In the genomic region with DNA sequence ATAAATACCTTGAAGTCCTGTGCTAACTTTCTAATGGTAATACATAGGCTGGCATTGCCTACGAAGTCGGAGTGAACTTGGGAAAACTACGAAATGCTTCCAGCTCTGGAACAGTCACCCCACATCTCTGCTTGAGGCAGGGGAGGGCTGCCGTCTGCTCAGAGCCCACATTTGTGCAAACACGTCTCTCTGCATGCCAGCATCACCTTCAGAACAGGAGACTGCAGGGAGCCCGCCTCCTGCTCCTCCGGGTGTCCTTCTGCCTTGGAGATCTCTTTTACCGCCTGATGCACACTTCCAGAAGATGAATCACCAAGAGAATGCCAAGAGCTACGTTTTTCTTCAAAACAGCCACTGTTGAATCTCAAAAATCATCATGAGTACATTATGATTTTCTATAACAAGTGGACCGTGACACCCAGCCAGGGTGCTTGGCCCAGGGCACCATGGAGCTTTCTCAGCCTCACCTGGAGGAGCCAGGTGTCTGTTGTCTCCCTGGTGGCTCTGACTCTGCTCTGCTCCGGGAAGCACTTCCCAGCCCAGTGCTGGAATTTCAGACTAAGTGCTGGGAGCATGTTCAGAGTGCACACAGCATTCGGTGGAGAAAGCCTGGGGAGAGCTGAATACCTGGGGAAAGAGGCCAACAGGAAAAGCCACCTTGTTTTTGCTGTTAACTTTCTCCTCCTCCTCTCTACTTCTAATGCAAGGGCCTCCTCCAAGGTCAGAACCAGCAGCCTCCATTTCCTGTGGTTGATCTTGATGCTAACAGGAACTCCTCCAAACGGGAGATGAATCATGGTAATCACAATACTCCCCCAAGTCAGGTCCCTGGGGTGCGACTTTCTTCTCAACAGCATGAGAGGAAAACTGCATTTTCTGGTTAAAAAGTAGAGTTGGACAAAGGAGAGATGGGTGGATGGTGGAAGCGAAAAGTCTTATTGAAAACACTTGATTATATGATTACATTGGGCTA, we compare ENCODE assay signal across 16 cellular contexts.
DNase-seq lines count a peak whose midpoint lies in the region; ATAC-seq, FAIRE-seq and TF ChIP-seq lines count a peak whose summit lies in the region.
"Had no signal": no experiment of that assay in that cellular context is flagged by ENCODE, and none has a peak within 500 bp of the region (broad histone marks: within the 10 kb centered on the region; RNA-seq: fewer than 3 reads in every experiment).

No MANE protein-coding gene starts in this region.

- H3K9me3 Mint-ChIP-seq in effector memory CD8-positive, alpha-beta T cell = peaks cover 13 to 29% of the 10 kb centered on the region in 2 donors

- H3K4me3 Mint-ChIP-seq in effector memory CD8-positive, alpha-beta T cell = no peak overlapping the region
- H3K4me3 Mint-ChIP-seq: CD4-positive, CD25-positive, alpha-beta regulatory T cell had no signal

- H3K27ac Mint-ChIP-seq in effector memory CD8-positive, alpha-beta T cell = no peak overlapping the region
- H3K27ac Mint-ChIP-seq: CD4-positive, CD25-positive, alpha-beta regulatory T cell had no signal

- in situ Hi-C loops in G401 (cut with HindIII; ENCODE audit: low sequenced_read_pairs) = no loop called here

- H3K36me3 ChIP-seq in pancreas = no peaks in the 10 kb centered on the region

- DNase-seq in DMS79 treated with DMSO at 0.1 percent for 48 hours (lab: John Stamatoyannopoulos, UW) = peak; percentile 37
- peak; percentile 52 for DNase-seq in fibroblast of pulmonary artery (ENCODE audit: low read depth)
- DNase-seq in posterior cingulate gyrus = peak in 8 of 10 donors; percentile 48 to 94 (median 72)
- no peak for DNase-seq in G401 (ENCODE audit: low spot score)
- no peak for DNase-seq in iPS-NIHi11 (ENCODE audit: low spot score)
- no peak for DNase-seq in effector memory CD8-positive, alpha-beta T cell
- DNase-seq in pancreas = no peak
- DNase-seq: CD4-positive, CD25-positive, alpha-beta regulatory T cell; GDM1; Karpas-422; NCI-H1417 treated with DMSO at 0.1 percent for 48 hours; NCI-H2029 treated with DMSO at 0.1 percent for 48 hours; NCI-H510A treated with DMSO at 0.1 percent for 48 hours had no signal

- TF ChIP-seq CTCF in fibroblast of pulmonary artery (IDR thresholded peaks at IDR 0.05; ENCODE audit: low read length, missing control alignments) (no peak), pancreas (IDR thresholded peaks at IDR 0.05) (no peak)

- no peak for FAIRE-seq in pancreas (lab: Jason Lieb, UNC)
- FAIRE-seq: A204.1, GM12892 had no signal

- intact Hi-C loops in posterior cingulate gyrus (cut with DNase I) (no loop called here), pancreas (cut with DNase I) (no loop called here)

- H3K4me3 ChIP-seq in fibroblast of pulmonary artery (replicated peaks; ENCODE audit: low read depth, low read length) (no peak overlapping the region), pancreas (no peak overlapping the region)

- H3K36me3 Mint-ChIP-seq in effector memory CD8-positive, alpha-beta T cell (ENCODE audit: insufficient read depth) = no peaks in the 10 kb centered on the region
- H3K36me3 Mint-ChIP-seq: CD4-positive, CD25-positive, alpha-beta regulatory T cell had no signal

- no peaks in the 10 kb centered on the region for H3K4me1 ChIP-seq in pancreas

- H3K4me1 Mint-ChIP-seq in effector memory CD8-positive, alpha-beta T cell (ENCODE audit: low read depth in 2 of 2) = no peaks in the 10 kb centered on the region
- H3K4me1 Mint-ChIP-seq: CD4-positive, CD25-positive, alpha-beta regulatory T cell had no signal

- no peaks in the 10 kb centered on the region for H3K27me3 ChIP-seq in pancreas

- WGBS in pancreas, 2 donors = 54 to 60% methylated on average over 15 of the region's 15 CpGs

- H3K27ac ChIP-seq in angular gyrus (ENCODE audit: low read depth, low read length) (peak overlapping the region; percentile 54), pancreas (no peak overlapping the region)

- ATAC-seq in effector memory CD8-positive, alpha-beta T cell (replicated peaks) = no peak
- ATAC-seq in pancreas = no peak

- H3K27me3 Mint-ChIP-seq in effector memory CD8-positive, alpha-beta T cell = no peaks in the 10 kb centered on the region
- H3K27me3 Mint-ChIP-seq: CD4-positive, CD25-positive, alpha-beta regulatory T cell had no signal

- no peaks in the 10 kb centered on the region for H3K9me3 ChIP-seq in pancreas

Comparison
In these comparisons a context has a peak if more than half of its experiments do, and no peak if none do; other contexts are left out.
1. DNase-seq: peak in DMS79 treated with DMSO at 0.1 percent for 48 hours (single experiment), fibroblast of pulmonary artery (single experiment) and posterior cingulate gyrus (8 of 10); none in G401 (single experiment), iPS-NIHi11 (single experiment), effector memory CD8-positive, alpha-beta T cell (0 of 3) and pancreas (0 of 6).